In genomic region chr10:64097391-64098122, GRCh38 we compare ENCODE assay signal across 23 cellular contexts.
A peak's percentile ranks its signal among the peaks of the same experiment; 100 is the strongest.
DNase-seq lines count a peak whose midpoint lies in the region; ATAC-seq, FAIRE-seq and TF ChIP-seq lines count a peak whose summit lies in the region.
"Had no signal": no experiment of that assay in that cellular context is flagged by ENCODE, and none has a peak within 500 bp of the region (broad histone marks: within the 10 kb centered on the region; RNA-seq: fewer than 3 reads in every experiment).

No MANE protein-coding gene starts in this region.

- H3K27me3 ChIP-seq in HepG2 (ENCODE audit: control insufficient read depth in 1 of 2, insufficient read depth in 2 of 2, low read length in 2 of 2) (no peaks in the 10 kb centered on the region), right lobe of liver (no peaks in the 10 kb centered on the region), K562 (ENCODE audit: control insufficient read depth in 2 of 2, insufficient read depth in 2 of 2, low read length in 2 of 2) (no peaks in the 10 kb centered on the region; a peak in 1 of 5 replicates), colonic mucosa (no peaks in the 10 kb centered on the region)
- H3K27me3 ChIP-seq: BE2C, BLaER1 had no signal

- TF ChIP-seq EP300 in HepG2 (IDR thresholded peaks at IDR 0.05; ENCODE audit: low read depth in 2 of 2, low read length in 2 of 2) (no peak), HepG2 (CRISPR knock-in tag; IDR thresholded peaks at IDR 0.05; ENCODE audit: borderline replicate concordance) (no peak), K562 (IDR thresholded peaks at IDR 0.05; ENCODE audit: low read length) (no peak)

- DNase-seq in HepG2 (ENCODE audit: low spot score), result no peak
- DNase-seq in right lobe of liver, result no peak
- DNase-seq in K562 (ENCODE audit: extremely low read depth in 1 of 4, low spot score in 3 of 4), result no peak
- DNase-seq in colonic mucosa, result no peak
- DNase-seq: ACHN; BE2C; CD4-positive, alpha-beta memory T cell; CD4-positive, CD25-positive, alpha-beta regulatory T cell; CD8-positive, alpha-beta memory T cell; COR-L47; DMS 273 treated with DMSO at 0.1 percent for 48 hours; DMS153; DMS53; DMS79; DND-41; EL; GDM1 had no signal

- no peak overlapping the region for H3K4me2 ChIP-seq in HepG2 (ENCODE audit: low read depth, low read length)
- H3K4me2 ChIP-seq in K562 (ENCODE audit: insufficient read depth, low read length), result no peak overlapping the region
- H3K4me2 ChIP-seq: BLaER1 had no signal

- H3K27ac ChIP-seq in HepG2 (ENCODE audit: extremely low read length, insufficient read depth, low read length) (no peak overlapping the region), right lobe of liver (no peak overlapping the region), K562 (ENCODE audit: extremely low read depth, low read depth, low read length) (no peak overlapping the region), colonic mucosa (no peak overlapping the region)
- H3K27ac ChIP-seq: 22Rv1, BLaER1 had no signal

- CTCF ChIA-PET in HepG2 (lab: Yijun Ruan, JAX; ENCODE audit: low intra/inter-chr PET ratio, low total read pairs), result no interaction called here
- CTCF ChIA-PET in K562 (lab: Yijun Ruan, JAX; ENCODE audit: low intra/inter-chr PET ratio), result interaction anchor here (0.6 kb wide), 1 partner anchor 232 kb away, joined by 4 read pairs; no protein-coding TSS in a partner anchor

- 43% methylated on average over 9 of the region's 9 CpGs for WGBS in HepG2 (ENCODE audit: low lambda C conversion rate)
- WGBS in right lobe of liver (ENCODE audit: insufficient coverage, low coverage, low lambda C conversion rate, missing lambda C conversion rate), result 61% methylated on average over 9 of the region's 9 CpGs
- WGBS in K562 (ENCODE audit: insufficient coverage, low coverage, missing lambda C conversion rate), result 2% methylated on average over 9 of the region's 9 CpGs

- TF ChIP-seq RAD21 in HepG2 (CRISPR knock-in tag; IDR thresholded peaks at IDR 0.05) (no peak), K562 (CRISPR knock-in tag; conservative IDR thresholded peaks at IDR 0.05 in 1 of 2, IDR thresholded peaks at IDR 0.05 in 1 of 2) (no peak)

- TF ChIP-seq CTCF in HepG2 (CRISPR knock-in tag; IDR thresholded peaks at IDR 0.05), result no peak
- TF ChIP-seq CTCF in right lobe of liver (IDR thresholded peaks at IDR 0.05), result no peak
- TF ChIP-seq CTCF in K562 (IDR thresholded peaks at IDR 0.05 in 2 of 3, conservative IDR thresholded peaks at IDR 0.05 in 1 of 3; ENCODE audit: insufficient read depth in 2 of 3, low read depth in 1 of 3, low read length in 3 of 3), result no peak
- no peak for TF ChIP-seq CTCF in colonic mucosa (IDR thresholded peaks at IDR 0.05)

- ATAC-seq in HepG2 (no peak), right lobe of liver (no peak), K562 (no peak), GM18861 (IDR thresholded peaks at IDR 0.05; ENCODE audit: unreplicated experiment) (no peak)
- ATAC-seq: GM12878 had no signal

- in situ Hi-C loops in HepG2 (cut with HindIII; ENCODE audit: extremely low pct_ligation_motif_present, low pct_unique_long_range_greater_than_20kb), result no loop called here
- in situ Hi-C loops in K562 (cut with MboI), result no loop called here

- H3K9me3 ChIP-seq in HepG2 (ENCODE audit: low read length) (no peaks in the 10 kb centered on the region), right lobe of liver (no peaks in the 10 kb centered on the region), K562 (replicated peaks; ENCODE audit: control insufficient read depth, insufficient read depth, low read depth, low read length) (no peaks in the 10 kb centered on the region), colonic mucosa (no peaks in the 10 kb centered on the region)
- H3K9me3 ChIP-seq: BE2C, BLaER1 had no signal

- H4K20me1 ChIP-seq in HepG2 (ENCODE audit: insufficient read depth, low read length) (no peaks in the 10 kb centered on the region), K562 (replicated peaks; ENCODE audit: control insufficient read depth, insufficient read depth, low read length) (no peaks in the 10 kb centered on the region)
- H4K20me1 ChIP-seq: BLaER1 had no signal

- H3K4me1 ChIP-seq in HepG2 (ENCODE audit: insufficient read depth, low read length) (no peaks in the 10 kb centered on the region), right lobe of liver (peaks cover 0 to 11% (median 0%) of the 10 kb centered on the region in 4 donors), K562 (replicated peaks in 1 of 2; ENCODE audit: control insufficient read depth in 2 of 2, insufficient read depth in 2 of 2, low read length in 2 of 2) (no peaks in the 10 kb centered on the region), colonic mucosa (no peaks in the 10 kb centered on the region)
- H3K4me1 ChIP-seq: BE2C, BLaER1 had no signal

- no peaks in the 10 kb centered on the region for H3K79me2 ChIP-seq in HepG2 (ENCODE audit: insufficient read depth, low read length)
- H3K79me2 ChIP-seq in K562 (ENCODE audit: control insufficient read depth, insufficient read depth, low read length), result no peaks in the 10 kb centered on the region

- POLR2A ChIA-PET in HepG2 (lab: Yijun Ruan, JAX), result no interaction called here
- POLR2A ChIA-PET in K562 (lab: Yijun Ruan, JAX), result no interaction called here

- H3K9ac ChIP-seq in HepG2 (ENCODE audit: insufficient read depth, low read depth, low read length), result no peak overlapping the region
- H3K9ac ChIP-seq in K562 (ENCODE audit: insufficient read depth in 1 of 2, low read depth in 2 of 2, low read length in 2 of 2), result no peak overlapping the region
- no peak overlapping the region for H3K9ac ChIP-seq in colonic mucosa (ENCODE audit: low read depth in 2 of 2, low read length in 2 of 2)
- H3K9ac ChIP-seq: BLaER1 had no signal

- FAIRE-seq in HepG2 (lab: Jason Lieb, UNC) (no peak), K562 (lab: Jason Lieb, UNC) (no peak)
- FAIRE-seq: GM12878, GM18507, GM19239 had no signal

- BruUV-seq in HepG2 (replicated peaks; lab: Mats Ljungman, UMichigan), result no TSS peak
- BruUV-seq in K562 (replicated peaks; lab: Mats Ljungman, UMichigan), result no TSS peak

- intact Hi-C loops in HepG2 (cut with micrococcal nuclease; ENCODE audit: unreplicated experiment), result no loop called here
- intact Hi-C loops in right lobe of liver (cut with DNase I), result no loop called here
- intact Hi-C loops in K562 (cut with micrococcal nuclease), result no loop called here
- intact Hi-C loops in colonic mucosa (cut with DNase I), result no loop called here

- H3K36me3 ChIP-seq in HepG2 (replicated peaks in 1 of 2; ENCODE audit: control insufficient read depth in 1 of 2, insufficient read depth in 2 of 2, low read length in 2 of 2), result no peaks in the 10 kb centered on the region
- no peaks in the 10 kb centered on the region for H3K36me3 ChIP-seq in right lobe of liver
- no peaks in the 10 kb centered on the region for H3K36me3 ChIP-seq in K562 (ENCODE audit: control insufficient read depth, insufficient read depth, low read length)
- no peaks in the 10 kb centered on the region for H3K36me3 ChIP-seq in colonic mucosa
- H3K36me3 ChIP-seq: BE2C, BLaER1 had no signal

- TF ChIP-seq POLR2A in HepG2 (IDR thresholded peaks at IDR 0.05; ENCODE audit: insufficient read depth in 1 of 2, low read depth in 2 of 2, low read length in 2 of 2), result no peak
- TF ChIP-seq POLR2A in right lobe of liver (IDR thresholded peaks at IDR 0.05), result no peak
- no peak for TF ChIP-seq POLR2A in K562 (conservative IDR thresholded peaks at IDR 0.05)

- H2AFZ ChIP-seq in HepG2 (ENCODE audit: low read length) (no peak overlapping the region), K562 (ENCODE audit: low read depth, low read length) (no peak overlapping the region)

- no peaks in the 10 kb centered on the region for H3K9me1 ChIP-seq in K562 (ENCODE audit: control insufficient read depth, insufficient read depth, low read length)

- no peak overlapping the region for H3K4me3 ChIP-seq in HepG2 (replicated peaks in 1 of 3; ENCODE audit: insufficient read depth in 1 of 3, low read depth in 2 of 3, low read length in 3 of 3)
- H3K4me3 ChIP-seq in right lobe of liver, result no peak overlapping the region
- no peak overlapping the region for H3K4me3 ChIP-seq in K562
- no peak overlapping the region for H3K4me3 ChIP-seq in colonic mucosa
- H3K4me3 ChIP-seq: BLaER1, GM12878 had no signal

TF ChIP-seq in HepG2, 621 proteins besides CTCF, POLR2A, EP300 and RAD21:
- TF ChIP-seq CEBPB (IDR thresholded peaks at IDR 0.05; ENCODE audit: borderline replicate concordance, low read depth, low read length) (peak; percentile 18; the same call in 1 of the 2 replicates), ZFAT (CRISPR knock-in tag; conservative IDR thresholded peaks at IDR 0.05) (no peak), MAFK (conservative IDR thresholded peaks at IDR 0.05 in 1 of 2, IDR thresholded peaks at IDR 0.05 in 1 of 2; ENCODE audit: low read length in 2 of 2) (peak; percentile 57 to 70), NR2F6 (IDR thresholded peaks at IDR 0.05) (no peak), NR2F6 (CRISPR knock-in tag; IDR thresholded peaks at IDR 0.05) (no peak), MAFF (IDR thresholded peaks at IDR 0.05; ENCODE audit: low read depth, low read length) (peak; percentile 55; the same call in 1 of the 2 replicates), ZNF841 (CRISPR knock-in tag; IDR thresholded peaks at IDR 0.05; ENCODE audit: borderline replicate concordance) (no peak)

TF ChIP-seq in K562, 482 proteins besides CTCF, POLR2A, EP300 and RAD21:
- TF ChIP-seq MXD1 (CRISPR knock-in tag; IDR thresholded peaks at IDR 0.05; ENCODE audit: borderline replicate concordance, poor library complexity, severe bottlenecking) (no peak), MAFK (IDR thresholded peaks at IDR 0.05; ENCODE audit: low read length) (peak; percentile 2; the same call in 1 of the 2 replicates), MAFF (IDR thresholded peaks at IDR 0.05; ENCODE audit: low read length) (peak; percentile 21; the same call in 1 of the 2 replicates), HNRNPLL (IDR thresholded peaks at IDR 0.05; ENCODE audit: low read depth, low read length, poor library complexity, severe bottlenecking) (no peak), C11orf30 (IDR thresholded peaks at IDR 0.05; ENCODE audit: low read depth) (0 out of 2 replicates have a peak, but pooled peaks have one; percentile 13), GABPB1 (CRISPR knock-in tag; IDR thresholded peaks at IDR 0.05) (no peak), CEBPG (CRISPR knock-in tag; IDR thresholded peaks at IDR 0.05) (no peak), CEBPG (tag; conservative IDR thresholded peaks at IDR 0.05 in 1 of 2, IDR thresholded peaks at IDR 0.05 in 1 of 2) (peak in 1 of 2 experiments; percentile 50; a peak in 2 of 4 replicates), ZNF644 (tag; IDR thresholded peaks at IDR 0.05; ENCODE audit: low read depth) (no peak), CCNT2 (IDR thresholded peaks at IDR 0.05; ENCODE audit: borderline replicate concordance, extremely low read depth, insufficient read length, low read depth, low read length) (no peak), ZNF316 (IDR thresholded peaks at IDR 0.05) (peak; percentile 58), ZNF324 (CRISPR knock-in tag; IDR thresholded peaks at IDR 0.05) (no peak), ZNF124 (CRISPR knock-in tag; IDR thresholded peaks at IDR 0.05) (no peak)

Comparison
In these comparisons a context has a peak if more than half of its experiments do, and no peak if none do; other contexts are left out.
1. Of the 241 proteins assayed by ChIP-seq in both HepG2 and K562: peak only in HepG2: CEBPB; only in K562: none; in both: MAFF and MAFK; in neither: 237; mixed calls (peak in some experiments, not most) for 1.